ENCODE assay signal across 13 cellular contexts in the genomic region with DNA sequence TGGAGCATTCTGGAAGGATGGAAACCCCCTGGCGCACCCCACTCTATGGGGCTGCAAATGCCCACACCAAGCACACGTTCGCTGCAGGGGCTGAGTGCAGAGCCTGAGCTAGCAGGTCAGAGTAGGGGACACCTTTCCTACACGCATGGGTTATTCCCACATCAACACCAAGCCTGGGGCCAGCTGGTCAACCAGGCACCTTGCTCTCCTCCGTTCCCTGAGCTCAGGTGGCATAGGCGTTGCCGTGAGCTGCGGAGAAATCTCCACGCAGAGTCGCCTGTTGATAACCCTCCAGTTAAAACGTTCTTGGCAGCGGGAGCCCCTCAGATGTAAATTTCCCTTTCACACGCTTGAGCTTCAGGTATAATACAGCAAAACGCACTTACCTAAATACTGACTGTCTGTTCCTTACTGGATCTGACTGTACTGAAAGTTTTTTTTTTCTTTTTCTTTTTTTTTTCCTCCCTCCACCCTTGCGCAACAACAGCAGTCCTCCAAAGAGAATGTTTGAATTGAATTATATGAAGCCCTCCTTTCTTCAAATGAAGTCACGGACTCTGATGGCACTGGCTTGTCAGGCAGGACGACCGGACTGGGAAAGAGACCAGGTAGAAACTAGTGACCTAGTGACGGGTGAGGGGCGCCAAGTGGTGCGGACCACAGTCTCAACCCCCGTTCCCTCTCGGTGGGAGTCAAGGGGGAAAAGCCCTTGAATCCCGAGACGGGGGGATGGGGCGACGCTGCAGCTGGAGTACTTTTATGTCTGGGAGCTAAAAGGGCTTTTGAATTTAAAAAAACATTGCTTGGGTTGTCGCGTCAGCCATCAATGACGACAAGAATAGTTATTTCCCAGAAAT. TPM values are rescaled to one million over a fixed set of nuclear protein-coding genes. Genes with fewer than 3 reads are reported as not detected.
DNase-seq lines count a peak whose midpoint lies in the region; ATAC-seq and TF ChIP-seq lines count a peak whose summit lies in the region.
"Had no signal": no experiment of that assay in that cellular context is flagged by ENCODE, and none has a peak within 500 bp of the region (broad histone marks: within the 10 kb centered on the region; RNA-seq: fewer than 3 reads in every experiment).

No MANE protein-coding gene starts in this region.

- H3K27me3 ChIP-seq in A673 (replicated peaks; ENCODE audit: insufficient read depth, low read depth, low read length, poor library complexity) (no peaks in the 10 kb centered on the region), Peyer's patch (no peaks in the 10 kb centered on the region)

- peak overlapping the region; percentile 84 to 92 (median 90) for H3K4me3 Mint-ChIP-seq in nephron

- no peak overlapping the region for H3K27ac ChIP-seq in A673 (ENCODE audit: low read depth, low read length, poor library complexity, severe bottlenecking)
- H3K27ac ChIP-seq in Peyer's patch = peak overlapping the region in 3 of 4 donors; percentile 68 to 84 (median 83)

- POLR2A ChIA-PET in A673 (lab: Charles Lee; ENCODE audit: low non-redundant PET) = interaction anchor here (0.6 kb wide), 1 partner anchor 100 kb away, joined by 21 read pairs; no protein-coding TSS in a partner anchor

- no peaks in the 10 kb centered on the region for H3K36me3 Mint-ChIP-seq in nephron (ENCODE audit: low read depth)

- CTCF ChIA-PET in A673 (lab: Charles Lee) = no interaction called here

- H3K27me3 Mint-ChIP-seq in nephron (ENCODE audit: low read depth) = peaks cover 65% of the 10 kb centered on the region

- H3K4me1 Mint-ChIP-seq in nephron = peaks cover 25% of the 10 kb centered on the region

- H3K4me3 ChIP-seq in A673 (ENCODE audit: low read depth, low read length, poor library complexity, severe bottlenecking) (peak overlapping the region; percentile 34), Peyer's patch (peak overlapping the region in 3 of 4 donors; percentile 23 to 63 (median 51)), fibroblast of pulmonary artery (replicated peaks; ENCODE audit: low read depth, low read length) (peak overlapping the region; percentile 56)

- intact Hi-C loops in A673 (cut with micrococcal nuclease; ENCODE audit: unreplicated experiment) = no loop called here

- TF ChIP-seq POLR2A in Peyer's patch (IDR thresholded peaks at IDR 0.05) = no peak

- H3K9me3 Mint-ChIP-seq in nephron = no peaks in the 10 kb centered on the region

- peak overlapping the region in 2 of 3 experiments; percentile 10 to 38 for H3K27ac Mint-ChIP-seq in nephron

- H3K36me3 ChIP-seq in A673 (ENCODE audit: insufficient read depth, low read length, poor library complexity, severe bottlenecking) (no peaks in the 10 kb centered on the region), Peyer's patch (no peaks in the 10 kb centered on the region)

- H3K4me1 ChIP-seq in A673 (ENCODE audit: insufficient read depth, low read length, poor library complexity, severe bottlenecking) (peaks cover 15% of the 10 kb centered on the region), Peyer's patch (no peaks in the 10 kb centered on the region)

- no peak for ATAC-seq in HG03571 (IDR thresholded peaks at IDR 0.05; ENCODE audit: unreplicated experiment)
- ATAC-seq: SK-N-SH treated with all-trans-retinoic acid at 6 μM for 48 hours had no signal

- BruUV-seq in A673 (replicated peaks; lab: Mats Ljungman, UMichigan) = no TSS peak

- DNase-seq in A673 (ENCODE audit: low spot score) (peak; percentile 6), Peyer's patch (peak in 2 of 3 donors; percentile 74 to 83), fibroblast of pulmonary artery (ENCODE audit: low read depth) (peak; percentile 28), GOT3 (lab: John Stamatoyannopoulos, UW) (no peak), T-helper 1 cell (no peak)
- DNase-seq in central memory CD4-positive, alpha-beta T cell = no peak
- DNase-seq: aorta, NCI-H446 had no signal

- H3K9me3 ChIP-seq in A673 (ENCODE audit: low read depth, low read length, poor library complexity, severe bottlenecking) (no peaks in the 10 kb centered on the region), Peyer's patch (no peaks in the 10 kb centered on the region)

- no peak for TF ChIP-seq CTCF in A673 (conservative IDR thresholded peaks at IDR 0.05; ENCODE audit: low read depth, low read length)
- TF ChIP-seq CTCF in Peyer's patch (IDR thresholded peaks at IDR 0.05) = no peak
- no peak for TF ChIP-seq CTCF in fibroblast of pulmonary artery (IDR thresholded peaks at IDR 0.05; ENCODE audit: low read length, missing control alignments)
- no peak for TF ChIP-seq CTCF in nephron (IDR thresholded peaks at IDR 0.05; ENCODE audit: unreplicated experiment in 3 of 3)

RNA-seq across cellular contexts. Expression of a gene that starts 2.0 kb away (rescaled TPM):
- total RNA-seq in A673 (2021) = 0.76 TPM in 1 of 2 replicates, not detected in the other
- 10 to 100 TPM; 14.0 to 50.0 (median 42.7) TPM for total RNA-seq in Peyer's patch
- total RNA-seq: activated CD8-positive, alpha-beta memory T cell treated with anti-CD3 and anti-CD28 coated beads for 36 hours; pulmonary artery endothelial cell had no signal

Comparison
In these comparisons a context has a peak if more than half of its experiments do, and no peak if none do; other contexts are left out.
1. DNase-seq: peak in A673 (single experiment), Peyer's patch (2 of 3) and fibroblast of pulmonary artery (single experiment); none in central memory CD4-positive, alpha-beta T cell (single experiment), GOT3 (single experiment) and T-helper 1 cell (0 of 5).
2. Peak in every context shown above with its lines, with median percentiles within 50 percentile points of each other: H3K4me3 ChIP-seq.